In genomic region chr2:203209538-203209937, GRCh38 we compare ENCODE assay signal across 14 cellular contexts.
"Had no signal": no experiment of that assay in that cellular context is flagged by ENCODE, and none has a peak within 500 bp of the region (broad histone marks: within the 10 kb centered on the region; RNA-seq: fewer than 3 reads in every experiment).

No MANE protein-coding gene starts in this region.

- H3K9me3 Mint-ChIP-seq: activated T-cell treated with anti-CD3 and anti-CD28 coated beads, Interleukin-2, amount 50 U/mL, for 24 hours; neural crest cell; stimulated activated naive CD8-positive, alpha-beta T cell treated with anti-CD3 and anti-CD28 coated beads, Interleukin-15, Interleukin-2, amounts not matched to agents 100 ng/mL and 50 ng/mL, for 24 hours had no signal

- H3K27ac ChIP-seq: esophagus muscularis mucosa, ovary had no signal

- H3K4me3 Mint-ChIP-seq: activated CD8-positive, alpha-beta memory T cell treated with anti-CD3 and anti-CD28 coated beads, Interleukin-2, amount 10 ng/mL, durations not matched to agents 7 days and 5 days; activated naive CD8-positive, alpha-beta T cell; activated T-cell treated with anti-CD3 and anti-CD28 coated beads, Interleukin-2, amount 50 U/mL, for 24 hours; mesothelial cell of epicardium; neural crest cell; stimulated activated naive CD8-positive, alpha-beta T cell treated with anti-CD3 and anti-CD28 coated beads, Interleukin-15, Interleukin-2, amounts not matched to agents 100 ng/mL and 50 ng/mL, for 24 hours had no signal

- H3K4me3 ChIP-seq: esophagus muscularis mucosa, ovary had no signal

- H3K27ac Mint-ChIP-seq: activated CD8-positive, alpha-beta memory T cell treated with anti-CD3 and anti-CD28 coated beads, Interleukin-2, amount 10 ng/mL, durations not matched to agents 7 days and 5 days; activated naive CD8-positive, alpha-beta T cell; activated T-cell treated with anti-CD3 and anti-CD28 coated beads, Interleukin-2, amount 50 U/mL, for 24 hours; mesothelial cell of epicardium; stimulated activated naive CD8-positive, alpha-beta T cell treated with anti-CD3 and anti-CD28 coated beads, Interleukin-15, Interleukin-2, amounts not matched to agents 100 ng/mL and 50 ng/mL, for 24 hours had no signal

- H3K36me3 ChIP-seq: ovary had no signal

- H3K4me1 ChIP-seq: esophagus muscularis mucosa had no signal

- H3K4me1 Mint-ChIP-seq: mesothelial cell of epicardium, neural crest cell had no signal

- ATAC-seq: activated CD4-positive, CD25-positive, alpha-beta regulatory T cell treated with anti-CD3 and anti-CD28 coated beads, Interleukin-2, amount 50 U/mL, for 24 hours; activated CD8-positive, alpha-beta memory T cell treated with anti-CD3 and anti-CD28 coated beads, Interleukin-2, amount 10 ng/mL, durations not matched to agents 7 days and 5 days had no signal

- H3K27me3 Mint-ChIP-seq: activated CD8-positive, alpha-beta memory T cell treated with anti-CD3 and anti-CD28 coated beads, Interleukin-2, amount 10 ng/mL, durations not matched to agents 7 days and 5 days; activated naive CD8-positive, alpha-beta T cell; activated T-cell treated with anti-CD3 and anti-CD28 coated beads, Interleukin-2, amount 50 U/mL, for 24 hours; stimulated activated naive CD8-positive, alpha-beta T cell treated with anti-CD3 and anti-CD28 coated beads, Interleukin-15, Interleukin-2, amounts not matched to agents 100 ng/mL and 50 ng/mL, for 24 hours had no signal

- H3K27me3 ChIP-seq: esophagus muscularis mucosa, ovary had no signal

- H3K9me3 ChIP-seq: esophagus muscularis mucosa, ovary had no signal

- DNase-seq: activated CD8-positive, alpha-beta memory T cell treated with anti-CD3 and anti-CD28 coated beads, Interleukin-2, amount 10 ng/mL, durations not matched to agents 7 days and 5 days; activated gamma-delta T cell; activated T-cell treated with anti-CD3 and anti-CD28 coated beads, Interleukin-2, amount 50 U/mL, for 24 hours; anterior cingulate cortex; hippocampal formation; kidney glomerular epithelial cell; ovary; stimulated activated CD4-positive, alpha-beta T cell treated with anti-CD3 and anti-CD28 coated beads, Interleukin-4, amount 100 ng/mL, for 1 hour had no signal

- H3K36me3 Mint-ChIP-seq: activated CD8-positive, alpha-beta memory T cell treated with anti-CD3 and anti-CD28 coated beads, Interleukin-2, amount 10 ng/mL, durations not matched to agents 7 days and 5 days had no signal
